In genomic region chr10:71999360-72000072, GRCh38 we compare ENCODE assay signal across 8 cellular contexts. TPM values are rescaled to one million over a fixed set of nuclear protein-coding genes. Genes with fewer than 3 reads are reported as not detected.
DNase-seq lines count a peak whose midpoint lies in the region; ATAC-seq and TF ChIP-seq lines count a peak whose summit lies in the region.

No MANE protein-coding gene starts in this region.

- no peaks in the 10 kb centered on the region for H3K9me3 Mint-ChIP-seq in activated naive CD4-positive, alpha-beta T cell treated with anti-CD3 and anti-CD28 coated beads, Interleukin-2, amount 50 U/mL, for 72 hours

- no peak for TF ChIP-seq POLR2A in thyroid gland (IDR thresholded peaks at IDR 0.05)

- H3K9me3 ChIP-seq in duodenal mucosa (ENCODE audit: control insufficient read depth in 1 of 2, low read length in 2 of 2): no peaks in the 10 kb centered on the region
- H3K9me3 ChIP-seq in thyroid gland: no peaks in the 10 kb centered on the region

- H3K4me3 ChIP-seq in duodenal mucosa (ENCODE audit: low read depth in 1 of 2, low read length in 2 of 2) (no peak overlapping the region), thyroid gland (replicated peaks in 1 of 3) (no peak overlapping the region)

- H3K4me1 ChIP-seq in duodenal mucosa (ENCODE audit: control insufficient read depth in 1 of 2, insufficient read depth in 2 of 2, low read length in 2 of 2) (peaks cover 7 to 12% of the 10 kb centered on the region in 2 donors), thyroid gland (peaks cover 28 to 36% of the 10 kb centered on the region in 2 donors)

- H3K36me3 ChIP-seq in duodenal mucosa (ENCODE audit: control insufficient read depth in 1 of 2, insufficient read depth in 2 of 2, low read length in 2 of 2) (no peaks in the 10 kb centered on the region), thyroid gland (no peaks in the 10 kb centered on the region)

- ATAC-seq in GM18870 (IDR thresholded peaks at IDR 0.05; ENCODE audit: unreplicated experiment): no peak
- no peak for ATAC-seq in HG02938 (IDR thresholded peaks at IDR 0.05; ENCODE audit: unreplicated experiment)
- no peak for ATAC-seq in activated naive CD4-positive, alpha-beta T cell treated with anti-CD3 and anti-CD28 coated beads, Interleukin-2, amount 50 U/mL, for 72 hours

- no peak overlapping the region for H3K27ac Mint-ChIP-seq in activated naive CD4-positive, alpha-beta T cell treated with anti-CD3 and anti-CD28 coated beads, Interleukin-2, amount 50 U/mL, for 72 hours

- H3K27me3 ChIP-seq in duodenal mucosa (ENCODE audit: control insufficient read depth in 1 of 2, insufficient read depth in 2 of 2, low read length in 2 of 2) (no peaks in the 10 kb centered on the region), thyroid gland (no peaks in the 10 kb centered on the region)

- H3K36me3 Mint-ChIP-seq in activated naive CD4-positive, alpha-beta T cell treated with anti-CD3 and anti-CD28 coated beads, Interleukin-2, amount 50 U/mL, for 72 hours: no peaks in the 10 kb centered on the region

- WGBS in thyroid gland, 2 donors: 34 to 38% methylated on average over 20 of the region's 21 CpGs

- peak overlapping the region; percentile 58 for H3K27ac ChIP-seq in duodenal mucosa (ENCODE audit: low read depth, low read length)
- peak overlapping the region; percentile 48 to 65 (median 60) for H3K27ac ChIP-seq in thyroid gland

- TF ChIP-seq CTCF in thyroid gland (IDR thresholded peaks at IDR 0.05): no peak

- peak; percentile 84 for DNase-seq in LHCN-M2 (ENCODE audit: low read depth)
- DNase-seq in medulla oblongata (ENCODE audit: extremely low spot score): peak; percentile 83
- peak; percentile 46 for DNase-seq in thyroid gland
- no peak for DNase-seq in activated CD4-positive, alpha-beta T cell treated with anti-CD3 and anti-CD28 coated beads, Interleukin-2, amount 50 U/mL, for 48 hours
- DNase-seq in activated naive CD4-positive, alpha-beta T cell treated with anti-CD3 and anti-CD28 coated beads, Interleukin-2, amount 50 U/mL, for 72 hours (ENCODE audit: low spot score in 2 of 2): no peak

- intact Hi-C loops in thyroid gland (cut with DNase I): no loop called here

- H3K9ac ChIP-seq in duodenal mucosa (ENCODE audit: low read depth in 1 of 2, low read length in 2 of 2): no peak overlapping the region

RNA-seq across cellular contexts. Expression of gene CHST3, which starts 35.3 kb away (rescaled TPM):
- total RNA-seq in LHCN-M2 (2014; rRNA removed) (32.9 and 40.6 TPM in 2 replicates), thyroid gland (10 to 100 TPM in 3 of 4 donors, 1 to 10 TPM in 1; 8.6 to 16.9 (median 14.0) TPM)
- 26.2 TPM for polyA plus RNA-seq in LHCN-M2 (2012)
- under 1 TPM; 0.16 to 0.88 TPM for total RNA-seq in activated naive CD4-positive, alpha-beta T cell treated with anti-CD3 and anti-CD28 coated beads, Interleukin-2, amount 50 U/mL, for 72 hours

Comparison
In these comparisons a context has a peak if more than half of its experiments do, and no peak if none do; other contexts are left out.
1. DNase-seq: peak in LHCN-M2 (single experiment), medulla oblongata (single experiment) and thyroid gland (2 of 2); none in activated CD4-positive, alpha-beta T cell treated with anti-CD3 and anti-CD28 coated beads, Interleukin-2, amount 50 U/mL, for 48 hours (0 of 2) and activated naive CD4-positive, alpha-beta T cell treated with anti-CD3 and anti-CD28 coated beads, Interleukin-2, amount 50 U/mL, for 72 hours (0 of 2).
2. RNA of gene CHST3, which starts 35.3 kb away (total RNA-seq): 32.9 to 40.6 TPM in LHCN-M2 and 8.6 to 16.9 TPM in thyroid gland; 0.16 to 0.88 TPM in activated naive CD4-positive, alpha-beta T cell treated with anti-CD3 and anti-CD28 coated beads, Interleukin-2, amount 50 U/mL, for 72 hours; every median in the first group is over 4 times any median in the second.